In the genomic region with DNA sequence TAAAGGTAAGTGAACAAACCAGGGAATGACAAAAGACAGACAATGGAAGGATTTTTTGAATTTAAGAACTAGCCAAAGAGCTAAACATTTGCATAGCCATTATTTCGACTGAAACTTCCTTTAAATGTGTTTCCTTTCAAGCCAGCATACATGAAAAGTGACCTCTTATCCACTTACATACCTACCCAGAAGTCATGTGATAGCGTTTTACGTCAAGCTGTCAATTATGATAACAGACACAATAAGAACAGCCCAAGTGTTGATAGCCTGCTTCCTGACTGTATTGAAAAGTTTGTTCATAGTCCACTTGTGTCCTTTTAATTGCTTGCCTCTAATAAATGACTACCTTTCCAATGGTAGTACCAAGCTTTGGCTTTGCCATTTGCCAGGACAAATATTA, we compare ENCODE assay signal across 1 cellular context.
TF ChIP-seq lines count a peak whose summit lies in the region.

No MANE protein-coding gene starts in this region.

TF ChIP-seq in GM23338, 12 proteins besides CTCF, POLR2A, EP300 and RAD21 (continued from another document):
- TF ChIP-seq ZNF462 (CRISPR knock-in tag; IDR thresholded peaks at IDR 0.05) (no peak), POLR2AphosphoS5 (IDR thresholded peaks at IDR 0.05; ENCODE audit: low read depth) (no peak), REST (IDR thresholded peaks at IDR 0.05; ENCODE audit: unreplicated experiment) (no peak), JUNB (IDR thresholded peaks at IDR 0.05; ENCODE audit: unreplicated experiment) (no peak), EZH2 (IDR thresholded peaks at IDR 0.05; ENCODE audit: low read depth, unreplicated experiment) (no peak), NANOG (IDR thresholded peaks at IDR 0.05; ENCODE audit: borderline replicate concordance) (no peak), CREB1 (CRISPR knock-in tag; IDR thresholded peaks at IDR 0.05; ENCODE audit: low read depth) (no peak)
